ENCODE assay signal across 9 cellular contexts in the genomic region with DNA sequence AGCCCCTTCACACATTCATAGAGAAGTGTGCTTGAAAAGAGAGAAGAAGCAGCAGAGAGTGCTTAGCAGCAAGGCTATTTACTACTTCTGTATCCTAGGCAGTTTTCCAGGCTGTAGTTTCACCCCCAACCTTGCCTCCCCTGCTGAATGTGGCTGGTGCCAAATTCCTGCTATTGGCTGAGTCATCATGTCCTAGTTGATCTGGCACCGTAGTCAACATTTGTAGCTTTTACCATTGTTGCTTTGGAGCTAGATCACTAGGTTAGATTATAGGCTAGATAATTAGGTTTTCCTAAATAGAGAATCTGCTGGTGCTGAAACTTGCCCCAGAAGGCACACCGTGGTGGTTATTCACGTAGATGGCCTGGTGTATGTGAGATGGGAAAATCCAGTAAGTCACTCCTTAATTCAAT. TPM values are rescaled to one million over a fixed set of nuclear protein-coding genes. Genes with fewer than 3 reads are reported as not detected.
A peak's percentile ranks its signal among the peaks of the same experiment; 100 is the strongest.
DNase-seq lines count a peak whose midpoint lies in the region; ATAC-seq lines count a peak whose summit lies in the region.
"Had no signal": no experiment of that assay in that cellular context is flagged by ENCODE, and none has a peak within 500 bp of the region (broad histone marks: within the 10 kb centered on the region; RNA-seq: fewer than 3 reads in every experiment).

No MANE protein-coding gene starts in this region.

- ATAC-seq in stimulated activated memory B cell treated with anti-CD40 and anti-IgM and Interleukin-4, amounts not matched to agents 10 μg/mL and 1 μg/mL and 100 μg/mL, for 72 hours, result no peak
- no peak for ATAC-seq in GM21528 (IDR thresholded peaks at IDR 0.05; ENCODE audit: low FRiP score, unreplicated experiment)
- no peak for ATAC-seq in natural killer cell treated with Interleukin-12 subunit alpha and Interleukin-12 subunit beta and Interleukin-15 and Interleukin-18, amount 100 ng/mL, for 72 hours

- peak overlapping the region; percentile 38 for H3K4me3 ChIP-seq in iPS-18a (ENCODE audit: low read length)

- H3K4me3 Mint-ChIP-seq in stimulated activated memory B cell treated with anti-CD40 and anti-IgM and Interleukin-4, amounts not matched to agents 10 μg/mL and 1 μg/mL and 100 μg/mL, for 72 hours, result no peak overlapping the region
- H3K4me3 Mint-ChIP-seq in natural killer cell treated with Interleukin-12 subunit alpha and Interleukin-12 subunit beta and Interleukin-15 and Interleukin-18, amount 100 ng/mL, for 72 hours, result no peak overlapping the region
- H3K4me3 Mint-ChIP-seq: CD4-positive, CD25-positive, alpha-beta regulatory T cell had no signal

- peak overlapping the region; percentile 93 for H3K27ac ChIP-seq in iPS-18a (ENCODE audit: low read length)

- H3K27me3 ChIP-seq in iPS-18a (ENCODE audit: control insufficient read depth, insufficient read depth, low read length), result no peaks in the 10 kb centered on the region

- peak overlapping the region; percentile 51 for H3K9ac ChIP-seq in iPS-18a (ENCODE audit: low read length)

- H3K4me1 ChIP-seq in iPS-18a (ENCODE audit: control insufficient read depth, low read depth, low read length), result peaks cover 38% of the 10 kb centered on the region

- H3K27ac Mint-ChIP-seq in stimulated activated memory B cell treated with anti-CD40 and anti-IgM and Interleukin-4, amounts not matched to agents 10 μg/mL and 1 μg/mL and 100 μg/mL, for 72 hours, result peak overlapping the region; percentile 8
- H3K27ac Mint-ChIP-seq in natural killer cell treated with Interleukin-12 subunit alpha and Interleukin-12 subunit beta and Interleukin-15 and Interleukin-18, amount 100 ng/mL, for 72 hours, result no peak overlapping the region
- H3K27ac Mint-ChIP-seq: CD4-positive, CD25-positive, alpha-beta regulatory T cell had no signal

- H3K36me3 ChIP-seq in iPS-18a (ENCODE audit: control insufficient read depth, low read depth, low read length), result no peaks in the 10 kb centered on the region

- H3K9me3 ChIP-seq in iPS-18a (ENCODE audit: control insufficient read depth, low read depth, low read length), result no peaks in the 10 kb centered on the region

- peaks cover 24% of the 10 kb centered on the region for H3K4me1 Mint-ChIP-seq in stimulated activated memory B cell treated with anti-CD40 and anti-IgM and Interleukin-4, amounts not matched to agents 10 μg/mL and 1 μg/mL and 100 μg/mL, for 72 hours
- no peaks in the 10 kb centered on the region for H3K4me1 Mint-ChIP-seq in natural killer cell treated with Interleukin-12 subunit alpha and Interleukin-12 subunit beta and Interleukin-15 and Interleukin-18, amount 100 ng/mL, for 72 hours (ENCODE audit: low read depth in 2 of 2)
- H3K4me1 Mint-ChIP-seq: CD4-positive, CD25-positive, alpha-beta regulatory T cell had no signal

- no peaks in the 10 kb centered on the region for H3K9me3 Mint-ChIP-seq in stimulated activated memory B cell treated with anti-CD40 and anti-IgM and Interleukin-4, amounts not matched to agents 10 μg/mL and 1 μg/mL and 100 μg/mL, for 72 hours
- H3K9me3 Mint-ChIP-seq in natural killer cell treated with Interleukin-12 subunit alpha and Interleukin-12 subunit beta and Interleukin-15 and Interleukin-18, amount 100 ng/mL, for 72 hours, result no peaks in the 10 kb centered on the region

- DNase-seq in NCI-H345 (lab: John Stamatoyannopoulos, UW), result peak; percentile 26
- DNase-seq in NCI-H345 treated with DMSO at 0.1 percent for 48 hours (lab: John Stamatoyannopoulos, UW; ENCODE audit: unreplicated experiment), result no peak
- DNase-seq in astrocyte of the hippocampus (ENCODE audit: low read depth, low spot score), result peak; percentile 96
- DNase-seq in natural killer cell treated with Interleukin-12 subunit alpha and Interleukin-12 subunit beta and Interleukin-15 and Interleukin-18, amount 100 ng/mL, for 72 hours (ENCODE audit: low spot score), result no peak
- DNase-seq in stimulated activated CD4-positive, alpha-beta T cell treated with anti-CD3 and anti-CD28 coated beads, Interleukin-12 subunit alpha, Interleukin-12 subunit beta, amount 100 ng/mL, for 4 hours, result no peak
- DNase-seq: CD4-positive, CD25-positive, alpha-beta regulatory T cell had no signal

- H3K36me3 Mint-ChIP-seq in stimulated activated memory B cell treated with anti-CD40 and anti-IgM and Interleukin-4, amounts not matched to agents 10 μg/mL and 1 μg/mL and 100 μg/mL, for 72 hours, result no peaks in the 10 kb centered on the region
- no peaks in the 10 kb centered on the region for H3K36me3 Mint-ChIP-seq in natural killer cell treated with Interleukin-12 subunit alpha and Interleukin-12 subunit beta and Interleukin-15 and Interleukin-18, amount 100 ng/mL, for 72 hours
- H3K36me3 Mint-ChIP-seq: CD4-positive, CD25-positive, alpha-beta regulatory T cell had no signal

- H3K27me3 Mint-ChIP-seq in stimulated activated memory B cell treated with anti-CD40 and anti-IgM and Interleukin-4, amounts not matched to agents 10 μg/mL and 1 μg/mL and 100 μg/mL, for 72 hours, result no peaks in the 10 kb centered on the region
- H3K27me3 Mint-ChIP-seq in natural killer cell treated with Interleukin-12 subunit alpha and Interleukin-12 subunit beta and Interleukin-15 and Interleukin-18, amount 100 ng/mL, for 72 hours, result no peaks in the 10 kb centered on the region
- H3K27me3 Mint-ChIP-seq: CD4-positive, CD25-positive, alpha-beta regulatory T cell had no signal

RNA-seq across cellular contexts. Expression of gene ARHGAP42, which starts 32.7 kb away (rescaled TPM):
- total RNA-seq in natural killer cell treated with Interleukin-12 subunit alpha and Interleukin-12 subunit beta and Interleukin-15 and Interleukin-18, amount 100 ng/mL, for 72 hours, result 1 to 10 TPM; 1.6 to 5.1 TPM
- total RNA-seq: CD4-positive, CD25-positive, alpha-beta regulatory T cell had no signal

Comparison
In these comparisons a context has a peak if more than half of its experiments do, and no peak if none do; other contexts are left out.
1. DNase-seq: peak in NCI-H345 (single experiment) and astrocyte of the hippocampus (single experiment); none in NCI-H345 treated with DMSO at 0.1 percent for 48 hours (single experiment), natural killer cell treated with Interleukin-12 subunit alpha and Interleukin-12 subunit beta and Interleukin-15 and Interleukin-18, amount 100 ng/mL, for 72 hours (single experiment) and stimulated activated CD4-positive, alpha-beta T cell treated with anti-CD3 and anti-CD28 coated beads, Interleukin-12 subunit alpha, Interleukin-12 subunit beta, amount 100 ng/mL, for 4 hours (single experiment).